ENCODE assay signal across 8 cellular contexts in genomic region chr5:135457424-135458071, GRCh38. TPM values are rescaled to one million over a fixed set of nuclear protein-coding genes. Genes with fewer than 3 reads are reported as not detected.
A peak's percentile ranks its signal among the peaks of the same experiment; 100 is the strongest.
DNase-seq lines count a peak whose midpoint lies in the region; ATAC-seq and TF ChIP-seq lines count a peak whose summit lies in the region.

No MANE protein-coding gene starts in this region.

- H3K4me3 ChIP-seq in CD8-positive, alpha-beta T cell (ENCODE audit: low read depth, low read length) = no peak overlapping the region
- H3K4me3 ChIP-seq in Panc1 (ENCODE audit: low read depth in 2 of 2, low read length in 2 of 2) = no peak overlapping the region
- H3K4me3 ChIP-seq in gastroesophageal sphincter = no peak overlapping the region

- peak; percentile 78 for TF ChIP-seq CTCF in CD8-positive, alpha-beta T cell (IDR thresholded peaks at IDR 0.05)
- TF ChIP-seq CTCF in Panc1 (IDR thresholded peaks at IDR 0.05) = peak; percentile 93
- peak; percentile 39 to 74 (median 48) for TF ChIP-seq CTCF in gastroesophageal sphincter (IDR thresholded peaks at IDR 0.05)

- no peak overlapping the region for H3K27ac ChIP-seq in CD8-positive, alpha-beta T cell (ENCODE audit: low read depth, low read length)
- H3K27ac ChIP-seq in Panc1 (ENCODE audit: low read length) (no peak overlapping the region), gastroesophageal sphincter (no peak overlapping the region)

- no peaks in the 10 kb centered on the region for H3K9me3 Mint-ChIP-seq in CD8-positive, alpha-beta T cell
- H3K9me3 Mint-ChIP-seq in activated T-helper 1 cell treated with anti-CD3 and anti-CD28 coated beads, Interleukin-12 subunit alpha, Interleukin-12 subunit beta, Interleukin-2, Interleukin-4 antibody, amounts not matched to agents 30 ng/mL and 10 ng/mL and 1 ng/mL, durations not matched to agents 14 hours and 24 hours and 36 hours = no peaks in the 10 kb centered on the region

- ATAC-seq in CD8-positive, alpha-beta T cell = peak; percentile 53
- peak; percentile 53 for ATAC-seq in GM19397 (IDR thresholded peaks at IDR 0.05; ENCODE audit: unreplicated experiment)
- ATAC-seq in Panc1 = peak; percentile 88
- peak; percentile 59 for ATAC-seq in gastroesophageal sphincter
- ATAC-seq in HG03097 (IDR thresholded peaks at IDR 0.05; ENCODE audit: low FRiP score, unreplicated experiment) = no peak

- no peaks in the 10 kb centered on the region for H3K27me3 ChIP-seq in CD8-positive, alpha-beta T cell (ENCODE audit: insufficient read depth, low read length)
- peaks cover 15% of the 10 kb centered on the region for H3K27me3 ChIP-seq in Panc1 (ENCODE audit: control insufficient read depth, insufficient read depth, low read length)
- peaks cover 57% of the 10 kb centered on the region for H3K27me3 ChIP-seq in gastroesophageal sphincter

- peak; percentile 25 to 62 (median 51) for DNase-seq in CD8-positive, alpha-beta T cell
- DNase-seq in HK-2 (ENCODE audit: unreplicated experiment) (peak; percentile 35), Panc1 (ENCODE audit: low read depth, low spot score) (no peak), pons (ENCODE audit: low spot score) (peak; percentile 42)
- peak; percentile 36 for DNase-seq in activated T-helper 1 cell treated with anti-CD3 and anti-CD28 coated beads, Interleukin-12 subunit alpha, Interleukin-12 subunit beta, Interleukin-2, Interleukin-4 antibody, amounts not matched to agents 30 ng/mL and 10 ng/mL and 1 ng/mL, durations not matched to agents 14 hours and 24 hours and 36 hours (ENCODE audit: low spot score)

- in situ Hi-C loops in Panc1 (cut with HindIII; ENCODE audit: low pct_unique_long_range_greater_than_20kb, low sequenced_read_pairs) = loop anchor here (25.0 kb wide), 1 partner anchor 380 kb away; the partner anchor contains the start of gene SLC25A48

- H3K4me1 ChIP-seq in CD8-positive, alpha-beta T cell (ENCODE audit: insufficient read depth, low read length) = no peaks in the 10 kb centered on the region
- H3K4me1 ChIP-seq in Panc1 (ENCODE audit: control insufficient read depth, insufficient read depth, low read length) (0 out of 2 replicates have a peak, but pooled peaks cover 4% of the 10 kb centered on the region), gastroesophageal sphincter (no peaks in the 10 kb centered on the region)

- TF ChIP-seq EP300 in gastroesophageal sphincter (IDR thresholded peaks at IDR 0.05) = no peak

- BruUV-seq in Panc1 (replicated peaks; lab: Mats Ljungman, UMichigan) = no TSS peak

- H3K36me3 Mint-ChIP-seq in CD8-positive, alpha-beta T cell = no peaks in the 10 kb centered on the region
- no peaks in the 10 kb centered on the region for H3K36me3 Mint-ChIP-seq in activated T-helper 1 cell treated with anti-CD3 and anti-CD28 coated beads, Interleukin-12 subunit alpha, Interleukin-12 subunit beta, Interleukin-2, Interleukin-4 antibody, amounts not matched to agents 30 ng/mL and 10 ng/mL and 1 ng/mL, durations not matched to agents 14 hours and 24 hours and 36 hours (ENCODE audit: low read depth)

- H3K36me3 ChIP-seq in CD8-positive, alpha-beta T cell (ENCODE audit: insufficient read depth, low read length) = no peaks in the 10 kb centered on the region
- H3K36me3 ChIP-seq in Panc1 (ENCODE audit: control insufficient read depth, insufficient read depth, low read length) (no peaks in the 10 kb centered on the region), gastroesophageal sphincter (no peaks in the 10 kb centered on the region)

- no peak overlapping the region for H3K4me3 Mint-ChIP-seq in CD8-positive, alpha-beta T cell
- no peak overlapping the region for H3K4me3 Mint-ChIP-seq in activated T-helper 1 cell treated with anti-CD3 and anti-CD28 coated beads, Interleukin-12 subunit alpha, Interleukin-12 subunit beta, Interleukin-2, Interleukin-4 antibody, amounts not matched to agents 30 ng/mL and 10 ng/mL and 1 ng/mL, durations not matched to agents 14 hours and 24 hours and 36 hours

- H3K9me3 ChIP-seq in CD8-positive, alpha-beta T cell (ENCODE audit: low read length) = no peaks in the 10 kb centered on the region
- no peaks in the 10 kb centered on the region for H3K9me3 ChIP-seq in Panc1 (ENCODE audit: control insufficient read depth, insufficient read depth, low read depth, low read length)
- H3K9me3 ChIP-seq in gastroesophageal sphincter = no peaks in the 10 kb centered on the region

- TF ChIP-seq POLR2A in gastroesophageal sphincter (IDR thresholded peaks at IDR 0.05) = no peak

- WGBS in gastroesophageal sphincter (ENCODE audit: low coverage in 1 of 2), 2 donors = 67 to 86% methylated on average over 2 to 3 of the region's 9 CpGs

- H3K27ac Mint-ChIP-seq in CD8-positive, alpha-beta T cell = no peak overlapping the region
- no peak overlapping the region for H3K27ac Mint-ChIP-seq in activated T-helper 1 cell treated with anti-CD3 and anti-CD28 coated beads, Interleukin-12 subunit alpha, Interleukin-12 subunit beta, Interleukin-2, Interleukin-4 antibody, amounts not matched to agents 30 ng/mL and 10 ng/mL and 1 ng/mL, durations not matched to agents 14 hours and 24 hours and 36 hours

- CTCF ChIA-PET in CD8-positive, alpha-beta T cell (lab: Charles Lee) = interaction anchor here (0.6 to 3.9 kb wide), 18 partner anchors 8 to 112 kb away, joined by 3 to 49 read pairs (median 4); partner anchors contain the start of gene DCANP1
- CTCF ChIA-PET in Panc1 (lab: Charles Lee) = interaction anchor here (0.6 to 2.9 kb wide), 7 partner anchors 11 to 104 kb away, joined by 3 to 13 read pairs (median 8); no protein-coding TSS in a partner anchor

- peaks cover 17% of the 10 kb centered on the region for H3K27me3 Mint-ChIP-seq in CD8-positive, alpha-beta T cell (ENCODE audit: low read depth)
- peaks cover 11% of the 10 kb centered on the region for H3K27me3 Mint-ChIP-seq in activated T-helper 1 cell treated with anti-CD3 and anti-CD28 coated beads, Interleukin-12 subunit alpha, Interleukin-12 subunit beta, Interleukin-2, Interleukin-4 antibody, amounts not matched to agents 30 ng/mL and 10 ng/mL and 1 ng/mL, durations not matched to agents 14 hours and 24 hours and 36 hours (ENCODE audit: insufficient read depth)

- POLR2A ChIA-PET in CD8-positive, alpha-beta T cell (lab: Charles Lee) = interaction anchor here (1.3 kb wide), 1 partner anchor 11 kb away, joined by 3 read pairs; the partner anchor contains the start of gene DCANP1
- POLR2A ChIA-PET in Panc1 (lab: Charles Lee) = interaction anchor here (0.6 kb wide), 1 partner anchor 11 kb away, joined by 3 read pairs; no protein-coding TSS in a partner anchor

- peaks cover 2% of the 10 kb centered on the region for H3K4me1 Mint-ChIP-seq in CD8-positive, alpha-beta T cell (ENCODE audit: low read depth)
- H3K4me1 Mint-ChIP-seq in activated T-helper 1 cell treated with anti-CD3 and anti-CD28 coated beads, Interleukin-12 subunit alpha, Interleukin-12 subunit beta, Interleukin-2, Interleukin-4 antibody, amounts not matched to agents 30 ng/mL and 10 ng/mL and 1 ng/mL, durations not matched to agents 14 hours and 24 hours and 36 hours (ENCODE audit: low read depth) = peaks cover 4% of the 10 kb centered on the region

- intact Hi-C loops in CD8-positive, alpha-beta T cell (cut with DNase I, micrococcal nuclease) = no loop called here
- intact Hi-C loops in Panc1 (cut with micrococcal nuclease; ENCODE audit: unreplicated experiment) = no loop called here
- intact Hi-C loops in activated T-helper 1 cell treated with anti-CD3 and anti-CD28 coated beads, Interleukin-12 subunit alpha, Interleukin-12 subunit beta, Interleukin-2, Interleukin-4 antibody, amounts not matched to agents 30 ng/mL and 10 ng/mL and 1 ng/mL, durations not matched to agents 14 hours and 24 hours and 36 hours (cut with micrococcal nuclease) = no loop called here

RNA-seq across cellular contexts. Expression of gene TIFAB, which starts 5.4 kb away (rescaled TPM):
- total RNA-seq in CD8-positive, alpha-beta T cell = not detected
- total RNA-seq in Panc1 (2021; ENCODE audit: unreplicated experiment) (not detected), gastroesophageal sphincter (not detected)
- not detected for polyA plus RNA-seq in Panc1 (2012; ENCODE audit: insufficient read length)
- total RNA-seq in activated T-helper 1 cell treated with anti-CD3 and anti-CD28 coated beads, Interleukin-12 subunit alpha, Interleukin-12 subunit beta, Interleukin-2, Interleukin-4 antibody, amounts not matched to agents 30 ng/mL and 10 ng/mL and 1 ng/mL, durations not matched to agents 14 hours and 24 hours and 36 hours = not detected in 2 replicates

RNA-seq across cellular contexts. Expression of gene DCANP1, which starts 10.4 kb away (rescaled TPM):
- not detected for total RNA-seq in CD8-positive, alpha-beta T cell
- not detected for total RNA-seq in Panc1 (2021; ENCODE audit: unreplicated experiment)
- not detected for polyA plus RNA-seq in Panc1 (2012; ENCODE audit: insufficient read length)
- total RNA-seq in activated T-helper 1 cell treated with anti-CD3 and anti-CD28 coated beads, Interleukin-12 subunit alpha, Interleukin-12 subunit beta, Interleukin-2, Interleukin-4 antibody, amounts not matched to agents 30 ng/mL and 10 ng/mL and 1 ng/mL, durations not matched to agents 14 hours and 24 hours and 36 hours = not detected in 2 replicates
- not detected for total RNA-seq in gastroesophageal sphincter

RNA-seq across cellular contexts. Expression of gene MACROH2A1, which starts 58.5 kb away (rescaled TPM):
- 10 to 100 TPM; 89.2 to 91.9 TPM for total RNA-seq in CD8-positive, alpha-beta T cell
- total RNA-seq in Panc1 (2021; ENCODE audit: unreplicated experiment) = 162 TPM
- 185 TPM for polyA plus RNA-seq in Panc1 (2012; ENCODE audit: insufficient read length)
- 315 and 317 TPM in 2 replicates for total RNA-seq in activated T-helper 1 cell treated with anti-CD3 and anti-CD28 coated beads, Interleukin-12 subunit alpha, Interleukin-12 subunit beta, Interleukin-2, Interleukin-4 antibody, amounts not matched to agents 30 ng/mL and 10 ng/mL and 1 ng/mL, durations not matched to agents 14 hours and 24 hours and 36 hours
- 100 to 1,000 TPM; 163 to 180 (median 177) TPM for total RNA-seq in gastroesophageal sphincter
